ENCODE assay signal across 6 cellular contexts in genomic region chr22:44903164-44903563, GRCh38.
DNase-seq lines count a peak whose midpoint lies in the region; ATAC-seq, FAIRE-seq and TF ChIP-seq lines count a peak whose summit lies in the region.
"Not testable (repeated sequence)": the region's sequence is repeated elsewhere in the genome, so short reads cannot be mapped to it uniquely, and the experiment has no call there.

No MANE protein-coding gene starts in this region.

- H2BK120ac ChIP-seq in H1 (replicated peaks; ENCODE audit: low read depth, low read length) = not testable (repeated sequence)

- not testable (repeated sequence) for TF ChIP-seq RAD21 in GM12878 (IDR thresholded peaks at IDR 0.05; ENCODE audit: insufficient read depth, low read depth, low read length); H1 (IDR thresholded peaks at IDR 0.05 in 1 of 2, conservative IDR thresholded peaks at IDR 0.05 in 1 of 2; ENCODE audit: low read depth in 2 of 2, low read length in 2 of 2)

- not testable (repeated sequence) for H3K79me1 ChIP-seq in H1 (ENCODE audit: low read depth, low read length)

- not testable (repeated sequence) for DNase-seq in H54 (ENCODE audit: insufficient read length, low spot score); GM12878 (ENCODE audit: low read depth, low spot score); H1 (ENCODE audit: low read depth in 1 of 2, low spot score in 2 of 2); left cardiac atrium; right cardiac atrium; left lobe of liver (ENCODE audit: low spot score)

- not testable (repeated sequence) for H2BK20ac ChIP-seq in H1 (ENCODE audit: low read length)

- not testable (repeated sequence) for H3K9me3 ChIP-seq in GM12878 (replicated peaks; ENCODE audit: control insufficient read depth, insufficient read depth, low read length); right cardiac atrium (ENCODE audit: control insufficient read depth, low read length)
- H3K9me3 ChIP-seq in H1 (ENCODE audit: insufficient read depth in 2 of 2, low read depth in 1 of 2, low read length in 1 of 2) = peaks cover 11 to 15% of the 10 kb centered on the region in 2 experiments; a peak in 3 of 4 replicates

- H2AK5ac ChIP-seq in H1 (ENCODE audit: low read depth, low read length) = not testable (repeated sequence)

- H2BK5ac ChIP-seq in H1 (ENCODE audit: low read depth, low read length) = not testable (repeated sequence)

- H4K8ac ChIP-seq in H1 (ENCODE audit: extremely low read depth, insufficient read depth, low read length) = not testable (repeated sequence)

- H3K4me1 ChIP-seq in GM12878 (ENCODE audit: control insufficient read depth, insufficient read depth, low read length); H1 (replicated peaks in 1 of 4; ENCODE audit: control insufficient read depth in 3 of 4, insufficient read depth in 4 of 4, low read length in 3 of 4); right cardiac atrium (ENCODE audit: control insufficient read depth, insufficient read depth, low read length): not testable (repeated sequence)

- not testable (repeated sequence) for H3K36me3 ChIP-seq in GM12878 (ENCODE audit: control insufficient read depth in 2 of 2, insufficient read depth in 2 of 2, low read length in 1 of 2)
- peaks cover 0 to 28% (median 11%) of the 10 kb centered on the region in 4 experiments; a peak in 5 of 8 replicates for H3K36me3 ChIP-seq in H1 (ENCODE audit: control insufficient read depth in 2 of 4, insufficient read depth in 4 of 4, low read length in 3 of 4)

- H3K56ac ChIP-seq in H1 (replicated peaks; ENCODE audit: insufficient read length, low read depth, low read length) = not testable (repeated sequence)

- H2AFZ ChIP-seq in GM12878 (ENCODE audit: control insufficient read depth, low read depth, low read length); H1 (ENCODE audit: low read length): not testable (repeated sequence)

- H3K79me2 ChIP-seq in GM12878 (ENCODE audit: control insufficient read depth, insufficient read depth, low read length); H1 (ENCODE audit: control insufficient read depth in 1 of 2, insufficient read depth in 2 of 2, low read length in 2 of 2): not testable (repeated sequence)

- H3K14ac ChIP-seq in H1 (ENCODE audit: insufficient read length) = not testable (repeated sequence)

- not testable (repeated sequence) for H3K27me3 ChIP-seq in GM12878 (replicated peaks in 1 of 2; ENCODE audit: control insufficient read depth in 2 of 2, insufficient read depth in 2 of 2, low read length in 1 of 2); H1 (replicated peaks in 1 of 4; ENCODE audit: control insufficient read depth in 3 of 4, extremely low read depth in 1 of 4, insufficient read depth in 3 of 4, low read length in 3 of 4); right cardiac atrium (ENCODE audit: control insufficient read depth, insufficient read depth)

- SMC1A ChIA-PET in GM12878 (lab: Charles Lee; ENCODE audit: uncharacterized antibody, unreplicated experiment) = not testable (repeated sequence)

- H4K5ac ChIP-seq in H1 (ENCODE audit: insufficient read length, low read depth, low read length) = not testable (repeated sequence)

- not testable (repeated sequence) for BruUV-seq in GM12878 (replicated peaks; lab: Mats Ljungman, UMichigan)

- H3K27ac ChIP-seq in GM12878 (ENCODE audit: control insufficient read depth, insufficient read depth); H1 (ENCODE audit: low read depth, low read length); right cardiac atrium (ENCODE audit: low read length): not testable (repeated sequence)

- WGBS in GM12878 (ENCODE audit: insufficient coverage, insufficient replicate concordance, low lambda C conversion rate, missing lambda C conversion rate) = no CpG with 5 or more reads among the region's 2 CpGs
- WGBS in H1 (ENCODE audit: extremely low coverage in 1 of 2, insufficient coverage in 1 of 2, insufficient read length in 1 of 2, insufficient replicate concordance in 2 of 2, low coverage in 1 of 2, low lambda C conversion rate in 2 of 2, missing lambda C conversion rate in 1 of 2), 2 experiments = no CpG with 5 or more reads among the region's 2 CpGs
- WGBS in right cardiac atrium = no CpG with 5 or more reads among the region's 2 CpGs

- H2BK15ac ChIP-seq in H1 (ENCODE audit: low read length) = not testable (repeated sequence)

- intact Hi-C loops in GM12878 (cut with micrococcal nuclease; ENCODE audit: unreplicated experiment); left cardiac atrium (cut with DNase I); right cardiac atrium (cut with DNase I): not testable (repeated sequence)

- in situ Hi-C loops in GM12878 (cut with MboI) = loop anchor here (25.0 kb wide), 1 partner anchor 1059 kb away; no protein-coding TSS in a partner anchor

- not testable (repeated sequence) for H3K4me2 ChIP-seq in GM12878 (ENCODE audit: control insufficient read depth, insufficient read depth); H1 (ENCODE audit: insufficient read depth in 1 of 2, low read depth in 2 of 2, low read length in 2 of 2)

- H3K4me3 ChIP-seq in GM12878; H1 (ENCODE audit: extremely low read depth in 1 of 4, insufficient read depth in 2 of 4, low read depth in 3 of 4, low read length in 4 of 4); right cardiac atrium (ENCODE audit: low read length): not testable (repeated sequence)

- not testable (repeated sequence) for ATAC-seq in GM12878
- ATAC-seq in left cardiac atrium (peak; percentile 48 to 61), right cardiac atrium (peak; percentile 37 to 65), left lobe of liver (peak; percentile 25)

- H3K18ac ChIP-seq in H1 (ENCODE audit: extremely low read depth, low read length) = not testable (repeated sequence)

- not testable (repeated sequence) for H2BK12ac ChIP-seq in H1 (ENCODE audit: low read depth, low read length)

- CTCF ChIA-PET in GM12878 (lab: Yijun Ruan, JAX) = not testable (repeated sequence)
- CTCF ChIA-PET in H1 (lab: Charles Lee; ENCODE audit: partially characterized antibody) = interaction anchor here (1.0 kb wide), 1 partner anchor 15 kb away, joined by 3 read pairs; no protein-coding TSS in a partner anchor

- not testable (repeated sequence) for H3K23me2 ChIP-seq in H1 (ENCODE audit: low read depth, low read length)

- not testable (repeated sequence) for H4K20me1 ChIP-seq in GM12878 (ENCODE audit: control insufficient read depth, insufficient read depth); H1 (replicated peaks in 1 of 2; ENCODE audit: control insufficient read depth in 1 of 2, insufficient read depth in 2 of 2, low read length in 2 of 2)

- POLR2A ChIA-PET in GM12878 (lab: Charles Lee) = not testable (repeated sequence)
- POLR2A ChIA-PET in H1 (lab: Charles Lee; ENCODE audit: partially characterized antibody) = interaction anchor here (0.7 kb wide), 1 partner anchor 373 kb away, joined by 4 read pairs; no protein-coding TSS in a partner anchor

- H3K9ac ChIP-seq in GM12878 (ENCODE audit: control insufficient read depth, insufficient read depth, low read length); H1 (replicated peaks in 1 of 4; ENCODE audit: extremely low read depth in 1 of 4, low read depth in 3 of 4, low read length in 3 of 4): not testable (repeated sequence)

- not testable (repeated sequence) for H3K23ac ChIP-seq in H1 (ENCODE audit: insufficient read length)

- not testable (repeated sequence) for H4K91ac ChIP-seq in H1 (replicated peaks; ENCODE audit: insufficient read length, low read length)

- not testable (repeated sequence) for TF ChIP-seq CTCF in GM12878 (IDR thresholded peaks at IDR 0.05 in 2 of 3, conservative IDR thresholded peaks at IDR 0.05 in 1 of 3; ENCODE audit: control insufficient read depth in 2 of 3, extremely low read depth in 1 of 3, insufficient read depth in 1 of 3, low read depth in 3 of 3, low read length in 3 of 3); H1 (IDR thresholded peaks at IDR 0.05; ENCODE audit: control extremely low read depth in 1 of 3, insufficient read depth in 1 of 3, low read depth in 1 of 3, low read length in 3 of 3)

- not testable (repeated sequence) for H3K4ac ChIP-seq in H1 (replicated peaks; ENCODE audit: insufficient read length, low read depth, low read length)

- TF ChIP-seq POLR2A in H54 (IDR thresholded peaks at IDR 0.05; ENCODE audit: low read depth, low read length); GM12878 (IDR thresholded peaks at IDR 0.05; ENCODE audit: low read depth, low read length); H1 (IDR thresholded peaks at IDR 0.05; ENCODE audit: control extremely low read depth in 1 of 2, low read depth in 2 of 2, low read length in 2 of 2): not testable (repeated sequence)

- RAD21 ChIA-PET in GM12878 (lab: Charles Lee; ENCODE audit: unreplicated experiment) = not testable (repeated sequence)

- TF ChIP-seq EP300 in GM12878 (IDR thresholded peaks at IDR 0.05; ENCODE audit: borderline replicate concordance in 1 of 2, control insufficient read depth in 1 of 2, low read depth in 2 of 2, low read length in 2 of 2); H1 (IDR thresholded peaks at IDR 0.05; ENCODE audit: borderline replicate concordance in 1 of 2, low read depth in 2 of 2, low read length in 2 of 2): not testable (repeated sequence)

- FAIRE-seq in H54 (lab: Jason Lieb, UNC) = peak; percentile 30
- FAIRE-seq in GM12878 (lab: Jason Lieb, UNC) = peak; percentile 59
- FAIRE-seq in H1 (lab: Jason Lieb, UNC) = peak; percentile 60
